Comparison of ENCODE assay signal across 21 cellular contexts in the genomic region with DNA sequence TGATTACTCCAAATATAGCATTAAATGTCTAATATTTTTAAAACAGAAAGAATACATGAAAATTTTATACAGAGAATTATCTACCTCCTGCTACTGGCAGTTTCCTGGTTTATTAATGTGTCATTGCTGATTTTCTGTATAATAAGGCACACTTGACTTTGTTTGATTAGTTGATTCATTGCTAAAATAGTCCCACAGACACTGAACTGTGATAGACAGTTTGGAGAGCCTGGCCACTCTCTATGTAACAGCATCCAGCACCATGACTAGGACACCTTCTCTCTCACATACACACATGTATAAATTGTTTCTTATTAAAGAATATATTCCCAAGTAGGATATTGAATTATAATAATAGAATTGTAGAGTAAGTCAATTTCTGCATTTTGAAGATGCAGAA.
"Had no signal": no experiment of that assay in that cellular context is flagged by ENCODE, and none has a peak within 500 bp of the region (broad histone marks: within the 10 kb centered on the region; RNA-seq: fewer than 3 reads in every experiment).

No MANE protein-coding gene starts in this region.

- H3K27ac ChIP-seq: coronary artery, neural progenitor cell, parathyroid adenoma, right lobe of liver, stomach, tibial artery had no signal

- H3K9me3 ChIP-seq: right lobe of liver, stomach, tibial artery had no signal

- H3K4me2 ChIP-seq: neural progenitor cell, smooth muscle cell had no signal

- H3K79me2 ChIP-seq: parathyroid adenoma had no signal

- H3K4me3 ChIP-seq: coronary artery, neural progenitor cell, right lobe of liver, smooth muscle cell, stomach, tibial artery had no signal

- ATAC-seq: left lobe of liver; naive thymus-derived CD4-positive, alpha-beta T cell; right lobe of liver had no signal

- H3K9ac ChIP-seq: neural progenitor cell, parathyroid adenoma had no signal

- H2AFZ ChIP-seq: neural progenitor cell, parathyroid adenoma had no signal

- DNase-seq: dermis blood vessel endothelial cell; effector memory CD4-positive, alpha-beta T cell; hypothalamus; immature natural killer cell; islet precursor cell; mesendoderm; midbrain; naive thymus-derived CD4-positive, alpha-beta T cell; right lobe of liver; stimulated activated CD4-positive, alpha-beta T cell treated with anti-CD3 and anti-CD28 coated beads, Interleukin-12 subunit alpha, Interleukin-12 subunit beta, amount 100 ng/mL, for 4 hours; stimulated activated CD4-positive, alpha-beta T cell treated with anti-CD3 and anti-CD28 coated beads, Interleukin-1b, Interleukin-23, amount 100 ng/mL, for 48 hours; stimulated activated CD4-positive, alpha-beta T cell treated with anti-CD3 and anti-CD28 coated beads, Interleukin-4, amount 100 ng/mL, for 1 hour; stimulated activated CD8-positive, alpha-beta memory T cell treated with anti-CD3 and anti-CD28 coated beads, Interleukin-4, amount 100 ng/mL, for 48 hours; stimulated activated naive CD4-positive, alpha-beta T cell treated with Interleukin-2 at 50 U/mL for 16 hours; stomach; tibial artery had no signal

- H3K27me3 ChIP-seq: neural progenitor cell, right lobe of liver, stomach, tibial artery had no signal

- H3K36me3 ChIP-seq: neural progenitor cell, right lobe of liver, stomach, tibial artery had no signal

- H3K4me1 ChIP-seq: neural progenitor cell, parathyroid adenoma, right lobe of liver, stomach had no signal
